ENCODE assay signal across 29 cellular contexts in genomic region chr6:144647406-144647964, GRCh38.
A peak's percentile ranks its signal among the peaks of the same experiment; 100 is the strongest.
DNase-seq lines count a peak whose midpoint lies in the region; ATAC-seq and TF ChIP-seq lines count a peak whose summit lies in the region.
"Had no signal": no experiment of that assay in that cellular context is flagged by ENCODE, and none has a peak within 500 bp of the region (broad histone marks: within the 10 kb centered on the region; RNA-seq: fewer than 3 reads in every experiment).

No MANE protein-coding gene starts in this region.

- H3K4me1 ChIP-seq in H9 (ENCODE audit: insufficient read depth, low read length) (peaks cover 7% of the 10 kb centered on the region), PC-3 (ENCODE audit: insufficient read depth, low read length) (peaks cover 9% of the 10 kb centered on the region; the same call in 1 of the 2 replicates)
- H3K4me1 ChIP-seq: breast epithelium, left ventricle myocardium inferior, upper lobe of left lung had no signal

- H2BK12ac ChIP-seq in H9 (ENCODE audit: insufficient read length, low read depth, low read length), result no peak overlapping the region

- H3K9ac ChIP-seq in H9 (ENCODE audit: extremely low read depth, insufficient read length, low read length) (no peak overlapping the region), PC-3 (ENCODE audit: low read length) (no peak overlapping the region)

- no peak overlapping the region for H2BK20ac ChIP-seq in H9 (ENCODE audit: low read depth, low read length, poor library complexity, severe bottlenecking)

- H3K79me2 ChIP-seq in H9 (ENCODE audit: insufficient read depth, low read length) (no peaks in the 10 kb centered on the region), PC-3 (ENCODE audit: low read length) (no peaks in the 10 kb centered on the region)

- no peak overlapping the region for H4K5ac ChIP-seq in H9 (ENCODE audit: insufficient read length, low read depth, low read length)

- no peak overlapping the region for H4K8ac ChIP-seq in H9 (replicated peaks; ENCODE audit: insufficient read length, low read depth, low read length)

- no peaks in the 10 kb centered on the region for H3K9me3 ChIP-seq in H9 (ENCODE audit: control insufficient read depth, low read depth, low read length)
- no peaks in the 10 kb centered on the region for H3K9me3 ChIP-seq in PC-3 (ENCODE audit: low read length)
- H3K9me3 ChIP-seq: breast epithelium, left ventricle myocardium inferior, MG63, upper lobe of left lung had no signal

- no peak overlapping the region for H2BK120ac ChIP-seq in H9 (ENCODE audit: low read depth, low read length, poor library complexity, severe bottlenecking)

- no CpG with 5 or more reads among the region's 6 CpGs for WGBS in H9 (ENCODE audit: extremely low coverage, insufficient read length, low lambda C conversion rate)

- H3K9me3 Mint-ChIP-seq in H9 (no peaks in the 10 kb centered on the region; a peak in 1 of 5 replicates), activated B cell treated with CpG ODN at 0.5 μM for 24 hours (no peaks in the 10 kb centered on the region), mesothelial cell of epicardium (no peaks in the 10 kb centered on the region)
- peaks cover 0 to 16% (median 0%) of the 10 kb centered on the region in 9 donors for H3K9me3 Mint-ChIP-seq in naive thymus-derived CD8-positive, alpha-beta T cell

- H3K4me3 ChIP-seq in fibroblast of villous mesenchyme (ENCODE audit: low read depth, low read length), result no peak overlapping the region
- no peak overlapping the region for H3K4me3 ChIP-seq in PC-3 (ENCODE audit: low read length)
- H3K4me3 ChIP-seq: breast epithelium, coronary artery, left ventricle myocardium inferior, MG63, upper lobe of left lung had no signal

- H2AFZ ChIP-seq in H9 (ENCODE audit: low read length) (no peak overlapping the region), PC-3 (ENCODE audit: low read length) (no peak overlapping the region)

- no peak overlapping the region for H3K4me3 Mint-ChIP-seq in H9
- H3K4me3 Mint-ChIP-seq in activated B cell treated with CpG ODN at 0.5 μM for 24 hours, result no peak overlapping the region
- H3K4me3 Mint-ChIP-seq in mesothelial cell of epicardium, result no peak overlapping the region
- H3K4me3 Mint-ChIP-seq in naive thymus-derived CD8-positive, alpha-beta T cell, result no peak overlapping the region
- H3K4me3 Mint-ChIP-seq: nephron progenitor cell had no signal

- no peak overlapping the region for H2AK5ac ChIP-seq in H9 (ENCODE audit: insufficient read length, low read length)

- no peak for TF ChIP-seq POLR2A in erythroblast (IDR thresholded peaks at IDR 0.05; ENCODE audit: low read length)

- H3K23me2 ChIP-seq in H9 (ENCODE audit: insufficient read length, low read depth, low read length, poor library complexity, severe bottlenecking), result no peaks in the 10 kb centered on the region

- ATAC-seq in activated B cell treated with CpG ODN at 0.5 μM for 24 hours (ENCODE audit: low read depth), result no peak
- no peak for ATAC-seq in naive thymus-derived CD8-positive, alpha-beta T cell
- no peak for ATAC-seq in PC-3
- ATAC-seq: esophagus mucosa had no signal

- no peaks in the 10 kb centered on the region for H3K79me1 ChIP-seq in H9 (ENCODE audit: insufficient read depth, low read depth, low read length, poor library complexity, severe bottlenecking)

- CTCF ChIA-PET in activated B cell treated with CpG ODN at 0.5 μM for 24 hours (lab: Charles Lee) (no interaction called here), PC-3 (lab: Charles Lee) (no interaction called here)

- intact Hi-C loops in activated B cell treated with CpG ODN at 0.5 μM for 24 hours (cut with micrococcal nuclease), result no loop called here
- intact Hi-C loops in PC-3 (cut with micrococcal nuclease), result loop anchor here (5.0 kb wide), 2 partner anchors 380 to 565 kb away; no protein-coding TSS in a partner anchor

- no peak overlapping the region for H2BK5ac ChIP-seq in H9 (ENCODE audit: insufficient read length, low read length)

- H3K27me3 Mint-ChIP-seq in H9 (ENCODE audit: low read depth) (no peaks in the 10 kb centered on the region), activated B cell treated with CpG ODN at 0.5 μM for 24 hours (no peaks in the 10 kb centered on the region), mesothelial cell of epicardium (ENCODE audit: low read depth) (no peaks in the 10 kb centered on the region)
- no peaks in the 10 kb centered on the region for H3K27me3 Mint-ChIP-seq in naive thymus-derived CD8-positive, alpha-beta T cell

- H4K91ac ChIP-seq in H9 (ENCODE audit: insufficient read length, low read depth, low read length), result no peak overlapping the region

- H3K27me3 ChIP-seq in H9 (ENCODE audit: insufficient read depth, low read length) (no peaks in the 10 kb centered on the region), PC-3 (ENCODE audit: low read length) (no peaks in the 10 kb centered on the region)
- H3K27me3 ChIP-seq: breast epithelium, MG63, upper lobe of left lung had no signal

- H3K56ac ChIP-seq in H9 (ENCODE audit: insufficient read length, low read depth, low read length), result no peak overlapping the region

- H3K18ac ChIP-seq in H9 (ENCODE audit: insufficient read length, low read depth, low read length), result no peak overlapping the region

- H3F3A ChIP-seq in PC-3 (ENCODE audit: low read length, unreplicated experiment), result no peaks in the 10 kb centered on the region

- H3T11ph ChIP-seq in H9 (ENCODE audit: low read length), result no peak overlapping the region

- no peak overlapping the region for H3K14ac ChIP-seq in H9 (ENCODE audit: insufficient read depth, low read length)

- H3K4ac ChIP-seq in H9 (ENCODE audit: low read depth, low read length), result no peak overlapping the region

- no TSS peak for BruUV-seq in PC-3 (replicated peaks; lab: Mats Ljungman, UMichigan)

- TF ChIP-seq CTCF in H9 (conservative IDR thresholded peaks at IDR 0.05) (no peak), activated B cell treated with CpG ODN at 0.5 μM for 24 hours (IDR thresholded peaks at IDR 0.05) (no peak), fibroblast of villous mesenchyme (IDR thresholded peaks at IDR 0.05; ENCODE audit: insufficient read depth, low read depth, low read length) (no peak), mesothelial cell of epicardium (IDR thresholded peaks at IDR 0.05; ENCODE audit: unreplicated experiment) (no peak), PC-3 (conservative IDR thresholded peaks at IDR 0.05; ENCODE audit: low read depth, low read length) (no peak)

- H3K23ac ChIP-seq in H9 (ENCODE audit: insufficient read length, low read depth, low read length), result no peak overlapping the region

- H3K36me3 Mint-ChIP-seq in H9 (ENCODE audit: insufficient read depth in 1 of 3, low read depth in 3 of 3) (peaks cover 2 to 6% (median 3%) of the 10 kb centered on the region in 3 experiments; a peak in 5 of 7 replicates), activated B cell treated with CpG ODN at 0.5 μM for 24 hours (ENCODE audit: low read depth) (peaks cover 21% of the 10 kb centered on the region), mesothelial cell of epicardium (peaks cover 7% of the 10 kb centered on the region)
- peaks cover 4 to 27% (median 14%) of the 10 kb centered on the region in 3 donors for H3K36me3 Mint-ChIP-seq in naive thymus-derived CD8-positive, alpha-beta T cell

- H2BK15ac ChIP-seq in H9 (ENCODE audit: low read depth, low read length), result no peak overlapping the region

- H3K36me3 ChIP-seq in PC-3 (ENCODE audit: low read depth, low read length), result no peaks in the 10 kb centered on the region
- H3K36me3 ChIP-seq: breast epithelium, left ventricle myocardium inferior, MG63, upper lobe of left lung had no signal

- H3K4me2 ChIP-seq in H9 (ENCODE audit: insufficient read depth, insufficient read length, low read length) (no peak overlapping the region), PC-3 (ENCODE audit: low read length) (no peak overlapping the region)

- DNase-seq in H9, result no peak
- no peak for DNase-seq in activated B cell treated with CpG ODN at 0.5 μM for 24 hours
- DNase-seq in fibroblast of villous mesenchyme (ENCODE audit: low read depth), result peak; percentile 89
- DNase-seq in mesothelial cell of epicardium (ENCODE audit: low spot score in 2 of 2, unreplicated experiment in 2 of 2), result no peak
- DNase-seq in activated CD4-positive, CD25-positive, alpha-beta regulatory T cell treated with anti-CD3 and anti-CD28 coated beads, Interleukin-2, amount 50 U/mL, for 72 hours, result no peak
- DNase-seq in naive thymus-derived CD8-positive, alpha-beta T cell, result no peak
- DNase-seq in erythroblast (lab: John Stamatoyannopoulos, UW), result no peak
- DNase-seq in PC-3, result no peak
- DNase-seq: activated CD4-positive, alpha-beta T cell treated with anti-CD3 and anti-CD28 coated beads for 4 hours; activated CD8-positive, alpha-beta memory T cell treated with anti-CD3 and anti-CD28 coated beads for 24 hours; activated effector memory CD4-positive, alpha-beta T cell treated with anti-CD3 and anti-CD28 coated beads, Interleukin-2, amount 50 U/mL, for 16 hours; C1 segment of cervical spinal cord; DMS79 treated with DMSO at 0.1 percent for 48 hours; effector memory CD4-positive, alpha-beta T cell; HCEC 1CT; KG1; left ventricle myocardium inferior; MG63; NCI-H2029; NCI-H69; nephron progenitor cell; right cardiac atrium; stimulated activated CD4-positive, alpha-beta T cell treated with anti-CD3 and anti-CD28 coated beads, Interleukin-2, amount 100 ng/mL, for 48 hours; T-helper 2 cell; upper lobe of left lung had no signal

- POLR2A ChIA-PET in activated B cell treated with CpG ODN at 0.5 μM for 24 hours (lab: Charles Lee) (no interaction called here), PC-3 (lab: Charles Lee; ENCODE audit: unreplicated experiment) (no interaction called here)
- POLR2A ChIA-PET in naive thymus-derived CD8-positive, alpha-beta T cell (lab: Charles Lee), result no interaction called here

- H3K9me2 ChIP-seq in PC-3 (replicated peaks; ENCODE audit: low read length), result no peaks in the 10 kb centered on the region

- H3K4me1 Mint-ChIP-seq in H9 (peaks cover 62 to 67% of the 10 kb centered on the region in 2 experiments), activated B cell treated with CpG ODN at 0.5 μM for 24 hours (peaks cover 13% of the 10 kb centered on the region), mesothelial cell of epicardium (peaks cover 27% of the 10 kb centered on the region)
- peaks cover 8 to 43% (median 13%) of the 10 kb centered on the region in 4 donors for H3K4me1 Mint-ChIP-seq in naive thymus-derived CD8-positive, alpha-beta T cell

- H3K27ac Mint-ChIP-seq in H9 (peak overlapping the region; percentile 90 to 99 (median 99)), activated B cell treated with CpG ODN at 0.5 μM for 24 hours (peak overlapping the region; percentile 63), mesothelial cell of epicardium (peak overlapping the region; percentile 64)
- peak overlapping the region in 1 of 10 donors; percentile 45 for H3K27ac Mint-ChIP-seq in naive thymus-derived CD8-positive, alpha-beta T cell

- H3K27ac ChIP-seq in H9 (ENCODE audit: insufficient read length, low read depth, low read length) (no peak overlapping the region), PC-3 (ENCODE audit: low read length) (no peak overlapping the region)
- H3K27ac ChIP-seq: breast epithelium, coronary artery, left ventricle myocardium inferior, RWPE1, upper lobe of left lung had no signal

- no peaks in the 10 kb centered on the region for H4K20me1 ChIP-seq in H9 (ENCODE audit: control insufficient read depth, insufficient read depth, insufficient read length)
- no peaks in the 10 kb centered on the region for H4K20me1 ChIP-seq in PC-3 (ENCODE audit: low read length)
